Comparison of ENCODE assay signal across 9 cellular contexts in genomic region chr6:35727206-35727934, GRCh38. TPM values are rescaled to one million over a fixed set of nuclear protein-coding genes. Genes with fewer than 3 reads are reported as not detected.
A peak's percentile ranks its signal among the peaks of the same experiment; 100 is the strongest.
DNase-seq lines count a peak whose midpoint lies in the region; ATAC-seq, FAIRE-seq and TF ChIP-seq lines count a peak whose summit lies in the region.
"Had no signal": no experiment of that assay in that cellular context is flagged by ENCODE, and none has a peak within 500 bp of the region (broad histone marks: within the 10 kb centered on the region; RNA-seq: fewer than 3 reads in every experiment).

No MANE protein-coding gene starts in this region.

- no peak for DNase-seq in CD4-positive, alpha-beta memory T cell
- peak; percentile 57 to 69 for DNase-seq in SJSA1 (ENCODE audit: low read depth in 1 of 2, low spot score in 2 of 2)
- DNase-seq in HepG2 (ENCODE audit: low spot score) = peak; percentile 65
- DNase-seq in stimulated activated naive CD8-positive, alpha-beta T cell treated with anti-CD3 and anti-CD28 coated beads, Interleukin-15, amount 100 ng/mL, for 72 hours = no peak

- H3K4me1 ChIP-seq in CD4-positive, alpha-beta memory T cell (ENCODE audit: insufficient read depth, low read length) = peaks cover 82% of the 10 kb centered on the region
- H3K4me1 ChIP-seq in HUES64 (ENCODE audit: insufficient read depth, low read length) (peaks cover 41% of the 10 kb centered on the region), SJSA1 (replicated peaks) (peaks cover 24% of the 10 kb centered on the region), ectodermal cell (ENCODE audit: control insufficient read depth, insufficient read depth, low read length) (peaks cover 54% of the 10 kb centered on the region), HepG2 (ENCODE audit: insufficient read depth, low read length) (peaks cover 83% of the 10 kb centered on the region)

- peak; percentile 7 for ATAC-seq in GM19025 (IDR thresholded peaks at IDR 0.05; ENCODE audit: low read depth, unreplicated experiment)
- peak; percentile 43 for ATAC-seq in HepG2
- peak; percentile 9 for ATAC-seq in stimulated activated naive CD8-positive, alpha-beta T cell treated with anti-CD3 and anti-CD28 coated beads, Interleukin-15, amount 100 ng/mL, for 72 hours
- no peak for ATAC-seq in HG03025 (IDR thresholded peaks at IDR 0.05; ENCODE audit: low FRiP score, unreplicated experiment)

- H3K27me3 ChIP-seq in CD4-positive, alpha-beta memory T cell (ENCODE audit: insufficient read depth, low read length) = no peaks in the 10 kb centered on the region
- H3K27me3 ChIP-seq in HUES64 (ENCODE audit: insufficient read depth, low read length) (peaks cover 2% of the 10 kb centered on the region; the same call in 1 of the 2 replicates), SJSA1 (replicated peaks) (peaks cover 4% of the 10 kb centered on the region), ectodermal cell (ENCODE audit: control insufficient read depth, insufficient read depth, low read length, poor library complexity, severe bottlenecking) (no peaks in the 10 kb centered on the region), HepG2 (ENCODE audit: control insufficient read depth in 1 of 2, insufficient read depth in 2 of 2, low read length in 2 of 2) (no peaks in the 10 kb centered on the region; a peak in 1 of 5 replicates)

- no peaks in the 10 kb centered on the region for H4K20me1 ChIP-seq in HepG2 (ENCODE audit: insufficient read depth, low read length)

- H3K27ac Mint-ChIP-seq in CD4-positive, alpha-beta memory T cell = peak overlapping the region; percentile 87 to 100 (median 97)
- peak overlapping the region; percentile 16 to 22 for H3K27ac Mint-ChIP-seq in stimulated activated naive CD8-positive, alpha-beta T cell treated with anti-CD3 and anti-CD28 coated beads, Interleukin-15, amount 100 ng/mL, for 72 hours

- whole genome bisulfite sequencing in HUES64 = 3% methylated on average over 29 of the region's 29 CpGs
- 2 to 3% methylated on average over 29 of the region's 29 CpGs for WGBS in ectodermal cell, 2 experiments
- WGBS in HepG2 (ENCODE audit: low lambda C conversion rate) = 2% methylated on average over 17 of the region's 29 CpGs

- no peak for TF ChIP-seq EP300 in HepG2 (IDR thresholded peaks at IDR 0.05; ENCODE audit: low read depth in 2 of 2, low read length in 2 of 2)
- no peak for TF ChIP-seq EP300 in HepG2 (CRISPR knock-in tag; IDR thresholded peaks at IDR 0.05; ENCODE audit: borderline replicate concordance)

- H3K36me3 Mint-ChIP-seq in CD4-positive, alpha-beta memory T cell = peaks cover 0 to 5% of the 10 kb centered on the region in 2 donors

- FAIRE-seq in HepG2 (lab: Jason Lieb, UNC) = no peak

- TF ChIP-seq POLR2A in HepG2 (IDR thresholded peaks at IDR 0.05; ENCODE audit: insufficient read depth in 1 of 2, low read depth in 2 of 2, low read length in 2 of 2) = no peak

- H3K9ac ChIP-seq in HUES64 (ENCODE audit: low read depth, low read length) (peak overlapping the region; percentile 93), HepG2 (ENCODE audit: insufficient read depth, low read depth, low read length) (peak overlapping the region; percentile 66)

- no peaks in the 10 kb centered on the region for H3K9me3 ChIP-seq in CD4-positive, alpha-beta memory T cell (ENCODE audit: control insufficient read depth in 1 of 2, low read length in 2 of 2)
- H3K9me3 ChIP-seq in HUES64 (ENCODE audit: insufficient read depth, low read depth, low read length) = no peaks in the 10 kb centered on the region
- H3K9me3 ChIP-seq in SJSA1 (replicated peaks) = no peaks in the 10 kb centered on the region
- H3K9me3 ChIP-seq in ectodermal cell (ENCODE audit: control insufficient read depth, low read length) = no peaks in the 10 kb centered on the region
- no peaks in the 10 kb centered on the region for H3K9me3 ChIP-seq in HepG2 (ENCODE audit: low read length)

- peak overlapping the region; percentile 31 to 67 for H3K4me3 ChIP-seq in CD4-positive, alpha-beta memory T cell (ENCODE audit: low read length in 2 of 2)
- H3K4me3 ChIP-seq in HUES64 (ENCODE audit: low read length) = peak overlapping the region; percentile 80
- H3K4me3 ChIP-seq in SJSA1 = peak overlapping the region; percentile 33
- H3K4me3 ChIP-seq in ectodermal cell (ENCODE audit: insufficient read depth, low read depth, low read length) = peak overlapping the region; percentile 59
- H3K4me3 ChIP-seq in HepG2 (replicated peaks in 1 of 3; ENCODE audit: insufficient read depth in 1 of 3, low read depth in 2 of 3, low read length in 3 of 3) = peak overlapping the region; percentile 61 to 88 (median 63)

- no peaks in the 10 kb centered on the region for H3K36me3 ChIP-seq in CD4-positive, alpha-beta memory T cell (ENCODE audit: insufficient read depth, low read length)
- H3K36me3 ChIP-seq in HUES64 (ENCODE audit: insufficient read depth, low read length) (no peaks in the 10 kb centered on the region), SJSA1 (no peaks in the 10 kb centered on the region), ectodermal cell (ENCODE audit: control insufficient read depth, insufficient read depth, low read length) (no peaks in the 10 kb centered on the region), HepG2 (replicated peaks in 1 of 2; ENCODE audit: control insufficient read depth in 1 of 2, insufficient read depth in 2 of 2, low read length in 2 of 2) (no peaks in the 10 kb centered on the region)

- BruUV-seq in HepG2 (replicated peaks; lab: Mats Ljungman, UMichigan) = no TSS peak

- H3K4me3 Mint-ChIP-seq in CD4-positive, alpha-beta memory T cell = peak overlapping the region; percentile 78 to 96 (median 84)
- H3K4me3 Mint-ChIP-seq in stimulated activated naive CD8-positive, alpha-beta T cell treated with anti-CD3 and anti-CD28 coated beads, Interleukin-15, amount 100 ng/mL, for 72 hours = peak overlapping the region; percentile 68 to 86

- intact Hi-C loops in CD4-positive, alpha-beta memory T cell (cut with micrococcal nuclease) = no loop called here
- intact Hi-C loops in HepG2 (cut with micrococcal nuclease; ENCODE audit: unreplicated experiment) = no loop called here

- peak overlapping the region; percentile 69 for H3K27ac ChIP-seq in CD4-positive, alpha-beta memory T cell (ENCODE audit: low read depth, low read length)
- H3K27ac ChIP-seq in HUES64 (ENCODE audit: low read depth, low read length) (peak overlapping the region; percentile 80), SJSA1 (no peak overlapping the region), ectodermal cell (ENCODE audit: insufficient read depth, low read depth, low read length, poor library complexity, severe bottlenecking) (peak overlapping the region; percentile 51), HepG2 (ENCODE audit: extremely low read length, insufficient read depth, low read length) (peak overlapping the region; percentile 53)

- no peaks in the 10 kb centered on the region for H3K27me3 Mint-ChIP-seq in CD4-positive, alpha-beta memory T cell
- no peaks in the 10 kb centered on the region for H3K27me3 Mint-ChIP-seq in stimulated activated naive CD8-positive, alpha-beta T cell treated with anti-CD3 and anti-CD28 coated beads, Interleukin-15, amount 100 ng/mL, for 72 hours

- peak overlapping the region; percentile 49 for H2AFZ ChIP-seq in HepG2 (ENCODE audit: low read length)

- TF ChIP-seq CTCF in HepG2 (CRISPR knock-in tag; IDR thresholded peaks at IDR 0.05) = 0 out of 2 replicates have a peak, but pooled peaks have one; percentile 21

- peaks cover 57 to 92% (median 79%) of the 10 kb centered on the region in 4 donors for H3K4me1 Mint-ChIP-seq in CD4-positive, alpha-beta memory T cell
- H3K4me1 Mint-ChIP-seq in stimulated activated naive CD8-positive, alpha-beta T cell treated with anti-CD3 and anti-CD28 coated beads, Interleukin-15, amount 100 ng/mL, for 72 hours = peaks cover 86% of the 10 kb centered on the region

- no peak for TF ChIP-seq RAD21 in HepG2 (CRISPR knock-in tag; IDR thresholded peaks at IDR 0.05)

- in situ Hi-C loops in HepG2 (cut with HindIII; ENCODE audit: extremely low pct_ligation_motif_present, low pct_unique_long_range_greater_than_20kb) = loop anchor here (5.0 kb wide), 1 partner anchor 40 kb away; the partner anchor contains the start of gene FKBP5

- CTCF ChIA-PET in CD4-positive, alpha-beta memory T cell (lab: Charles Lee; ENCODE audit: partially characterized antibody) = interaction anchor here (0.7 to 17.0 kb wide), 14 partner anchors 9 to 276 kb away, joined by 3 to 360 read pairs (median 5); partner anchors contain the start of genes ARMC12 and FANCE
- CTCF ChIA-PET in HepG2 (lab: Yijun Ruan, JAX; ENCODE audit: low intra/inter-chr PET ratio, low total read pairs) = no interaction called here

- POLR2A ChIA-PET in CD4-positive, alpha-beta memory T cell (lab: Charles Lee; ENCODE audit: partially characterized antibody) = interaction anchor here (0.9 to 10.7 kb wide), 22 partner anchors 8 to 427 kb away, joined by 3 to 151 read pairs (median 8); partner anchors contain the start of genes ARMC12, FKBP5 and RPL10A
- POLR2A ChIA-PET in HepG2 (lab: Yijun Ruan, JAX) = interaction anchor here (0.7 to 3.4 kb wide), 4 partner anchors 10 to 125 kb away, joined by 4 to 16 read pairs (median 10); partner anchors contain the start of gene ARMC12

- peaks cover 0 to 1% (median 0%) of the 10 kb centered on the region in 8 donors for H3K9me3 Mint-ChIP-seq in CD4-positive, alpha-beta memory T cell
- H3K9me3 Mint-ChIP-seq in stimulated activated naive CD8-positive, alpha-beta T cell treated with anti-CD3 and anti-CD28 coated beads, Interleukin-15, amount 100 ng/mL, for 72 hours = no peaks in the 10 kb centered on the region

- no peaks in the 10 kb centered on the region for H3K79me2 ChIP-seq in HepG2 (ENCODE audit: insufficient read depth, low read length)

- peak overlapping the region; percentile 100 for H3K4me2 ChIP-seq in HepG2 (ENCODE audit: low read depth, low read length)

RNA-seq across cellular contexts. Expression of gene ARMC12, which starts 9.5 kb away (rescaled TPM):
- 1 to 10 TPM in 1 of 2 experiments, under 1 TPM in 1; 0.69 to 1.3 TPM for total RNA-seq in CD4-positive, alpha-beta memory T cell
- under 1 TPM in 1 of 2 donors, not detected in 1; 0.28 TPM for polyA plus RNA-seq in CD4-positive, alpha-beta memory T cell
- polyA plus RNA-seq in HUES64 (2013, experiment 1 of 2) = 0.85 TPM
- polyA plus RNA-seq in HUES64 (2013, experiment 2 of 2) = 1.7 TPM
- total RNA-seq in SJSA1 (2014; rRNA removed; shearing (Covaris generic)) = not detected in 2 replicates
- polyA plus RNA-seq in ectodermal cell (2013, experiment 1 of 4) = 2.5 TPM
- 3.9 TPM for polyA plus RNA-seq in ectodermal cell (2013, experiment 2 of 4)
- 2.6 TPM for polyA plus RNA-seq in ectodermal cell (2013, experiment 3 of 4)
- polyA plus RNA-seq in ectodermal cell (2013, experiment 4 of 4) = 3.8 TPM
- total RNA-seq in HepG2 (2016; rRNA removed; fragmentation: Illumina TruSeq; extraction: Trizol) = not detected in 2 replicates
- not detected in 2 replicates for total RNA-seq in HepG2 (2016; cell fraction: cytosol; rRNA removed; fragmentation: Illumina TruSeq; extraction: Trizol; ENCODE audit: low read depth)
- total RNA-seq in HepG2 (2016; cell fraction: insoluble cytoplasmic fraction; rRNA removed; fragmentation: Illumina TruSeq; extraction: Trizol) = 0.17 TPM in 1 of 2 replicates, not detected in the other
- not detected in 2 replicates for total RNA-seq in HepG2 (2016; cell fraction: membrane; rRNA removed; fragmentation: Illumina TruSeq; extraction: Trizol)
- not detected in 2 replicates for total RNA-seq in HepG2 (2016; cell fraction: nucleus; rRNA removed; fragmentation: Illumina TruSeq; extraction: Trizol)
- 1.3 and 1.4 TPM in 2 replicates for polyA plus RNA-seq in HepG2 (2011; rRNA removed)
- 0.71 and 1.0 TPM in 2 replicates for polyA plus RNA-seq in HepG2 (2011; cell fraction: cytosol; rRNA removed)
- polyA plus RNA-seq in HepG2 (2011; cell fraction: nucleus; rRNA removed) = 4.4 and 4.7 TPM in 2 replicates
- 0.15 and 0.76 TPM in 2 replicates for polyA plus RNA-seq in HepG2 (2012)
- polyA plus RNA-seq in HepG2 (2016; cell fraction: cytosol; fragmentation: Illumina TruSeq; extraction: Trizol; ENCODE audit: low read depth) = 0.15 TPM in 1 of 2 replicates, not detected in the other
- polyA plus RNA-seq in HepG2 (2016; cell fraction: insoluble cytoplasmic fraction; fragmentation: Illumina TruSeq; extraction: Trizol; ENCODE audit: low read depth) = not detected in 2 replicates
- polyA plus RNA-seq in HepG2 (2016; cell fraction: membrane; fragmentation: Illumina TruSeq; extraction: Trizol; ENCODE audit: low read depth) = not detected in 2 replicates
- 0.47 TPM in 1 of 2 replicates, not detected in the other for polyA plus RNA-seq in HepG2 (2016; cell fraction: nucleus; fragmentation: Illumina TruSeq; extraction: Trizol; ENCODE audit: insufficient read depth, low read depth)
- polyA minus RNA-seq in HepG2 (2011; rRNA and poly(A)+ RNA removed; ENCODE audit: low replicate concordance) = 0.21 and 0.38 TPM in 2 replicates
- polyA minus RNA-seq in HepG2 (2011; cell fraction: cytosol; rRNA and poly(A)+ RNA removed) = not detected in 2 replicates
- 1.2 TPM in 1 of 2 replicates, not detected in the other for polyA minus RNA-seq in HepG2 (2011; cell fraction: nucleus; rRNA and poly(A)+ RNA removed)

RNA-seq across cellular contexts. Expression of gene FKBP5, which starts 38.7 kb away (rescaled TPM):
- total RNA-seq in CD4-positive, alpha-beta memory T cell = 10 to 100 TPM; 72.9 to 74.2 TPM
- polyA plus RNA-seq in CD4-positive, alpha-beta memory T cell = 100 to 1,000 TPM in 1 of 2 donors, 10 to 100 TPM in 1; 94.2 to 233 TPM
- 35.2 TPM for polyA plus RNA-seq in HUES64 (2013, experiment 1 of 2)
- 37.2 TPM for polyA plus RNA-seq in HUES64 (2013, experiment 2 of 2)
- total RNA-seq in SJSA1 (2014; rRNA removed; shearing (Covaris generic)) = 0.29 and 0.50 TPM in 2 replicates
- polyA plus RNA-seq in ectodermal cell (2013, experiment 1 of 4) = 56.8 TPM
- 46.7 TPM for polyA plus RNA-seq in ectodermal cell (2013, experiment 2 of 4)
- 33.4 TPM for polyA plus RNA-seq in ectodermal cell (2013, experiment 3 of 4)
- 34.6 TPM for polyA plus RNA-seq in ectodermal cell (2013, experiment 4 of 4)
- 17.4 and 30.9 TPM in 2 replicates for total RNA-seq in HepG2 (2016; rRNA removed; fragmentation: Illumina TruSeq; extraction: Trizol)
- total RNA-seq in HepG2 (2016; cell fraction: cytosol; rRNA removed; fragmentation: Illumina TruSeq; extraction: Trizol; ENCODE audit: low read depth) = 9.1 and 9.8 TPM in 2 replicates
- 17.4 and 28.9 TPM in 2 replicates for total RNA-seq in HepG2 (2016; cell fraction: insoluble cytoplasmic fraction; rRNA removed; fragmentation: Illumina TruSeq; extraction: Trizol)
- total RNA-seq in HepG2 (2016; cell fraction: membrane; rRNA removed; fragmentation: Illumina TruSeq; extraction: Trizol) = 15.6 and 16.6 TPM in 2 replicates
- 13.7 and 15.0 TPM in 2 replicates for total RNA-seq in HepG2 (2016; cell fraction: nucleus; rRNA removed; fragmentation: Illumina TruSeq; extraction: Trizol)
- 6.9 and 8.0 TPM in 2 replicates for polyA plus RNA-seq in HepG2 (2011; rRNA removed)
- polyA plus RNA-seq in HepG2 (2011; cell fraction: cytosol; rRNA removed) = 4.0 and 5.9 TPM in 2 replicates
- polyA plus RNA-seq in HepG2 (2011; cell fraction: nucleus; rRNA removed) = 2.9 and 3.5 TPM in 2 replicates
- 13.9 and 16.1 TPM in 2 replicates for polyA plus RNA-seq in HepG2 (2012)
- polyA plus RNA-seq in HepG2 (2016; cell fraction: cytosol; fragmentation: Illumina TruSeq; extraction: Trizol; ENCODE audit: low read depth) = 2.6 and 2.8 TPM in 2 replicates
- 46.6 and 52.0 TPM in 2 replicates for polyA plus RNA-seq in HepG2 (2016; cell fraction: insoluble cytoplasmic fraction; fragmentation: Illumina TruSeq; extraction: Trizol; ENCODE audit: low read depth)
- polyA plus RNA-seq in HepG2 (2016; cell fraction: membrane; fragmentation: Illumina TruSeq; extraction: Trizol; ENCODE audit: low read depth) = 10.4 and 11.9 TPM in 2 replicates
- 24.1 and 24.8 TPM in 2 replicates for polyA plus RNA-seq in HepG2 (2016; cell fraction: nucleus; fragmentation: Illumina TruSeq; extraction: Trizol; ENCODE audit: insufficient read depth, low read depth)
- polyA minus RNA-seq in HepG2 (2011; rRNA and poly(A)+ RNA removed; ENCODE audit: low replicate concordance) = 4.5 and 8.4 TPM in 2 replicates
- 6.9 and 7.1 TPM in 2 replicates for polyA minus RNA-seq in HepG2 (2011; cell fraction: cytosol; rRNA and poly(A)+ RNA removed)
- polyA minus RNA-seq in HepG2 (2011; cell fraction: nucleus; rRNA and poly(A)+ RNA removed) = 7.6 and 10.1 TPM in 2 replicates

RNA-seq across cellular contexts. Expression of gene CLPSL2, which starts 49.0 kb away (rescaled TPM):
- not detected for total RNA-seq in CD4-positive, alpha-beta memory T cell
- polyA plus RNA-seq in CD4-positive, alpha-beta memory T cell = not detected
- polyA plus RNA-seq in HUES64 (2013, experiment 1 of 2) = 1.1 TPM
- 1.1 TPM for polyA plus RNA-seq in HUES64 (2013, experiment 2 of 2)
- not detected in 2 replicates for total RNA-seq in SJSA1 (2014; rRNA removed; shearing (Covaris generic))
- polyA plus RNA-seq in ectodermal cell (2013, experiment 1 of 4) = not detected
- 1.3 TPM for polyA plus RNA-seq in ectodermal cell (2013, experiment 2 of 4)
- 1.3 TPM for polyA plus RNA-seq in ectodermal cell (2013, experiment 3 of 4)
- 2.4 TPM for polyA plus RNA-seq in ectodermal cell (2013, experiment 4 of 4)
- not detected in 2 replicates for total RNA-seq in HepG2 (2016; rRNA removed; fragmentation: Illumina TruSeq; extraction: Trizol)
- total RNA-seq in HepG2 (2016; cell fraction: cytosol; rRNA removed; fragmentation: Illumina TruSeq; extraction: Trizol; ENCODE audit: low read depth) = not detected in 2 replicates
- not detected in 2 replicates for total RNA-seq in HepG2 (2016; cell fraction: insoluble cytoplasmic fraction; rRNA removed; fragmentation: Illumina TruSeq; extraction: Trizol)
- total RNA-seq in HepG2 (2016; cell fraction: membrane; rRNA removed; fragmentation: Illumina TruSeq; extraction: Trizol) = not detected in 2 replicates
- total RNA-seq in HepG2 (2016; cell fraction: nucleus; rRNA removed; fragmentation: Illumina TruSeq; extraction: Trizol) = not detected in 2 replicates
- not detected in 2 replicates for polyA plus RNA-seq in HepG2 (2011; rRNA removed)
- polyA plus RNA-seq in HepG2 (2011; cell fraction: cytosol; rRNA removed) = not detected in 2 replicates
- polyA plus RNA-seq in HepG2 (2011; cell fraction: nucleus; rRNA removed) = not detected in 2 replicates
- polyA plus RNA-seq in HepG2 (2012) = not detected in 2 replicates
- polyA plus RNA-seq in HepG2 (2016; cell fraction: cytosol; fragmentation: Illumina TruSeq; extraction: Trizol; ENCODE audit: low read depth) = not detected in 2 replicates
- polyA plus RNA-seq in HepG2 (2016; cell fraction: insoluble cytoplasmic fraction; fragmentation: Illumina TruSeq; extraction: Trizol; ENCODE audit: low read depth) = not detected in 2 replicates
- not detected in 2 replicates for polyA plus RNA-seq in HepG2 (2016; cell fraction: membrane; fragmentation: Illumina TruSeq; extraction: Trizol; ENCODE audit: low read depth)
- not detected in 2 replicates for polyA plus RNA-seq in HepG2 (2016; cell fraction: nucleus; fragmentation: Illumina TruSeq; extraction: Trizol; ENCODE audit: insufficient read depth, low read depth)
- not detected in 2 replicates for polyA minus RNA-seq in HepG2 (2011; rRNA and poly(A)+ RNA removed; ENCODE audit: low replicate concordance)
- polyA minus RNA-seq in HepG2 (2011; cell fraction: cytosol; rRNA and poly(A)+ RNA removed) = not detected in 2 replicates
- polyA minus RNA-seq in HepG2 (2011; cell fraction: nucleus; rRNA and poly(A)+ RNA removed) = not detected in 2 replicates
- total RNA-seq: activated CD8-positive, alpha-beta memory T cell treated with anti-CD3 and anti-CD28 coated beads for 36 hours had no signal

RNA-seq across cellular contexts. Expression of gene CLPSL1, which starts 53.4 kb away (rescaled TPM):
- total RNA-seq in CD4-positive, alpha-beta memory T cell = not detected
- not detected for polyA plus RNA-seq in CD4-positive, alpha-beta memory T cell
- not detected for polyA plus RNA-seq in HUES64 (2013, experiment 1 of 2)
- not detected for polyA plus RNA-seq in HUES64 (2013, experiment 2 of 2)
- not detected in 2 replicates for total RNA-seq in SJSA1 (2014; rRNA removed; shearing (Covaris generic))
- polyA plus RNA-seq in ectodermal cell (2013, experiment 1 of 4) = not detected
- not detected for polyA plus RNA-seq in ectodermal cell (2013, experiment 2 of 4)
- not detected for polyA plus RNA-seq in ectodermal cell (2013, experiment 3 of 4)
- polyA plus RNA-seq in ectodermal cell (2013, experiment 4 of 4) = not detected
- not detected in 2 replicates for total RNA-seq in HepG2 (2016; rRNA removed; fragmentation: Illumina TruSeq; extraction: Trizol)
- not detected in 2 replicates for total RNA-seq in HepG2 (2016; cell fraction: cytosol; rRNA removed; fragmentation: Illumina TruSeq; extraction: Trizol; ENCODE audit: low read depth)
- not detected in 2 replicates for total RNA-seq in HepG2 (2016; cell fraction: insoluble cytoplasmic fraction; rRNA removed; fragmentation: Illumina TruSeq; extraction: Trizol)
- not detected in 2 replicates for total RNA-seq in HepG2 (2016; cell fraction: membrane; rRNA removed; fragmentation: Illumina TruSeq; extraction: Trizol)
- not detected in 2 replicates for total RNA-seq in HepG2 (2016; cell fraction: nucleus; rRNA removed; fragmentation: Illumina TruSeq; extraction: Trizol)
- not detected in 2 replicates for polyA plus RNA-seq in HepG2 (2011; rRNA removed)
- not detected in 2 replicates for polyA plus RNA-seq in HepG2 (2011; cell fraction: cytosol; rRNA removed)
- not detected in 2 replicates for polyA plus RNA-seq in HepG2 (2011; cell fraction: nucleus; rRNA removed)
- not detected in 2 replicates for polyA plus RNA-seq in HepG2 (2012)
- not detected in 2 replicates for polyA plus RNA-seq in HepG2 (2016; cell fraction: cytosol; fragmentation: Illumina TruSeq; extraction: Trizol; ENCODE audit: low read depth)
- not detected in 2 replicates for polyA plus RNA-seq in HepG2 (2016; cell fraction: insoluble cytoplasmic fraction; fragmentation: Illumina TruSeq; extraction: Trizol; ENCODE audit: low read depth)
- polyA plus RNA-seq in HepG2 (2016; cell fraction: membrane; fragmentation: Illumina TruSeq; extraction: Trizol; ENCODE audit: low read depth) = not detected in 2 replicates
- polyA plus RNA-seq in HepG2 (2016; cell fraction: nucleus; fragmentation: Illumina TruSeq; extraction: Trizol; ENCODE audit: insufficient read depth, low read depth) = not detected in 2 replicates
- polyA minus RNA-seq in HepG2 (2011; rRNA and poly(A)+ RNA removed; ENCODE audit: low replicate concordance) = not detected in 2 replicates
- polyA minus RNA-seq in HepG2 (2011; cell fraction: cytosol; rRNA and poly(A)+ RNA removed) = not detected in 2 replicates
- polyA minus RNA-seq in HepG2 (2011; cell fraction: nucleus; rRNA and poly(A)+ RNA removed) = not detected in 2 replicates
- total RNA-seq: activated CD8-positive, alpha-beta memory T cell treated with anti-CD3 and anti-CD28 coated beads for 36 hours had no signal

Comparison
In these comparisons a context has a peak if more than half of its experiments do, and no peak if none do; other contexts are left out.
1. DNase-seq: peak in SJSA1 (2 of 2) and HepG2 (single experiment); none in CD4-positive, alpha-beta memory T cell (0 of 5) and stimulated activated naive CD8-positive, alpha-beta T cell treated with anti-CD3 and anti-CD28 coated beads, Interleukin-15, amount 100 ng/mL, for 72 hours (0 of 2).
2. Peak in every context shown above with its lines, with median percentiles within 50 percentile points of each other: H3K4me3 ChIP-seq.